Comparison of ENCODE assay signal across 1 cellular context in genomic region chr3:14418259-14418658, GRCh38.
A peak's percentile ranks its signal among the peaks of the same experiment; 100 is the strongest.
TF ChIP-seq lines count a peak whose summit lies in the region.

No MANE protein-coding gene starts in this region.

TF ChIP-seq in K562, 482 proteins besides CTCF, POLR2A, EP300 and RAD21:
- TF ChIP-seq POLR2AphosphoS2 (IDR thresholded peaks at IDR 0.05; ENCODE audit: low read length) (peak; percentile 26; the same call in 1 of the 2 replicates), SMARCB1 (IDR thresholded peaks at IDR 0.05; ENCODE audit: insufficient read length, low read depth) (no peak), TRIM28 (IDR thresholded peaks at IDR 0.05) (no peak), ATF1 (CRISPR knock-in tag; IDR thresholded peaks at IDR 0.05) (no peak), ATF1 (tag; IDR thresholded peaks at IDR 0.05) (no peak)
TF ChIP-seq in K562: peak in this region for 1.
